1 cellular context compared by ENCODE assay signal in genomic region chr1:72288886-72289285, GRCh38.
TF ChIP-seq lines count a peak whose summit lies in the region.

No MANE protein-coding gene starts in this region.

TF ChIP-seq in IMR-90, 13 proteins besides CTCF, POLR2A, EP300 and RAD21 (continued from another document):
- TF ChIP-seq CHD1 (IDR thresholded peaks at IDR 0.05; ENCODE audit: low read depth, low read length) (no peak), NFE2L2 (IDR thresholded peaks at IDR 0.05; ENCODE audit: low read depth, low read length) (no peak), BHLHE40 (IDR thresholded peaks at IDR 0.05; ENCODE audit: low read depth, low read length) (no peak)
